Comparison of ENCODE assay signal across 1 cellular context in the genomic region with DNA sequence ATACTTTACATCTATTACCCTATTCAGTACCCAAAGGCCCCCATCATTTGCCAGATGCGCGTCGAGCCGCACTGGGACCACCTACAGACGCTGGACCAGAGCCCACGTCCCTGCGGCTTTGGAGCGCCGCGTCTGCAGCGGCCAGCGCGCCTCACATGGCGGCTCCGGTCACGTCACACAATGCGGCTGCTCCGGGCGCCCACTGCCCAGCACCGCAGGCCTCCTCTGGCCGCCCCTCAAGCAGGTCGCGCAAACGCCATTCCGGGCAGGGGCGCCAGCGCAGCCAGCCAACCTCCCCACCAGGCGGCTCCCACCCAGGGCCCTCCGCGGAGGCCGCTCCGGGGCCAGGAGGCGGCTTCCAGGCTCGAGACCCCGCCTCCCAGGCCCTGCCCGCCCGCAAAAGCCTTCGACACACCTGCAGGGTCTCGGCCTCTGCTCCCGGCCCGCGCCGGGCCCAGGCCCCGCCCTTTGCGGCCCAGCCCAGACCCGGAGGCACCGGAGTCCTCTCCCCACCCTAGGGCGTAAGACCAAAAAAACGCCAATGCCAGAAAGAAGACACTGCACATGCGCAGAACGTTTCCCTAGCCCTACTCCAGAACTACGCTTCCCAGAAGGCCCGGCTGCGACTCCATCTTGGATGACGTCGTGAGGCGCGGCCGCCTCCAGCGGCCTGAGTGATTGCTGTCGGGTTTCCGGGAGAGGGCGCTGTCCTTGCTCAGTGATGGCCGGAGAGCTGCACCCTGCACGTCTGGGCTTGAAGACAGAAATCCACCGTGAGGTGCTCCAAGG.
TF ChIP-seq lines count a peak whose summit lies in the region.

Gene ZNF25, minus strand, starts transcription at position 557 of the 789 bp plus-strand sequence. CDS start 4,925 bp downstream, outside the sequence.

TF ChIP-seq in HepG2, 621 proteins besides CTCF, POLR2A, EP300 and RAD21 (continued from another document and continues in another):
- TF ChIP-seq, protein P1, sequence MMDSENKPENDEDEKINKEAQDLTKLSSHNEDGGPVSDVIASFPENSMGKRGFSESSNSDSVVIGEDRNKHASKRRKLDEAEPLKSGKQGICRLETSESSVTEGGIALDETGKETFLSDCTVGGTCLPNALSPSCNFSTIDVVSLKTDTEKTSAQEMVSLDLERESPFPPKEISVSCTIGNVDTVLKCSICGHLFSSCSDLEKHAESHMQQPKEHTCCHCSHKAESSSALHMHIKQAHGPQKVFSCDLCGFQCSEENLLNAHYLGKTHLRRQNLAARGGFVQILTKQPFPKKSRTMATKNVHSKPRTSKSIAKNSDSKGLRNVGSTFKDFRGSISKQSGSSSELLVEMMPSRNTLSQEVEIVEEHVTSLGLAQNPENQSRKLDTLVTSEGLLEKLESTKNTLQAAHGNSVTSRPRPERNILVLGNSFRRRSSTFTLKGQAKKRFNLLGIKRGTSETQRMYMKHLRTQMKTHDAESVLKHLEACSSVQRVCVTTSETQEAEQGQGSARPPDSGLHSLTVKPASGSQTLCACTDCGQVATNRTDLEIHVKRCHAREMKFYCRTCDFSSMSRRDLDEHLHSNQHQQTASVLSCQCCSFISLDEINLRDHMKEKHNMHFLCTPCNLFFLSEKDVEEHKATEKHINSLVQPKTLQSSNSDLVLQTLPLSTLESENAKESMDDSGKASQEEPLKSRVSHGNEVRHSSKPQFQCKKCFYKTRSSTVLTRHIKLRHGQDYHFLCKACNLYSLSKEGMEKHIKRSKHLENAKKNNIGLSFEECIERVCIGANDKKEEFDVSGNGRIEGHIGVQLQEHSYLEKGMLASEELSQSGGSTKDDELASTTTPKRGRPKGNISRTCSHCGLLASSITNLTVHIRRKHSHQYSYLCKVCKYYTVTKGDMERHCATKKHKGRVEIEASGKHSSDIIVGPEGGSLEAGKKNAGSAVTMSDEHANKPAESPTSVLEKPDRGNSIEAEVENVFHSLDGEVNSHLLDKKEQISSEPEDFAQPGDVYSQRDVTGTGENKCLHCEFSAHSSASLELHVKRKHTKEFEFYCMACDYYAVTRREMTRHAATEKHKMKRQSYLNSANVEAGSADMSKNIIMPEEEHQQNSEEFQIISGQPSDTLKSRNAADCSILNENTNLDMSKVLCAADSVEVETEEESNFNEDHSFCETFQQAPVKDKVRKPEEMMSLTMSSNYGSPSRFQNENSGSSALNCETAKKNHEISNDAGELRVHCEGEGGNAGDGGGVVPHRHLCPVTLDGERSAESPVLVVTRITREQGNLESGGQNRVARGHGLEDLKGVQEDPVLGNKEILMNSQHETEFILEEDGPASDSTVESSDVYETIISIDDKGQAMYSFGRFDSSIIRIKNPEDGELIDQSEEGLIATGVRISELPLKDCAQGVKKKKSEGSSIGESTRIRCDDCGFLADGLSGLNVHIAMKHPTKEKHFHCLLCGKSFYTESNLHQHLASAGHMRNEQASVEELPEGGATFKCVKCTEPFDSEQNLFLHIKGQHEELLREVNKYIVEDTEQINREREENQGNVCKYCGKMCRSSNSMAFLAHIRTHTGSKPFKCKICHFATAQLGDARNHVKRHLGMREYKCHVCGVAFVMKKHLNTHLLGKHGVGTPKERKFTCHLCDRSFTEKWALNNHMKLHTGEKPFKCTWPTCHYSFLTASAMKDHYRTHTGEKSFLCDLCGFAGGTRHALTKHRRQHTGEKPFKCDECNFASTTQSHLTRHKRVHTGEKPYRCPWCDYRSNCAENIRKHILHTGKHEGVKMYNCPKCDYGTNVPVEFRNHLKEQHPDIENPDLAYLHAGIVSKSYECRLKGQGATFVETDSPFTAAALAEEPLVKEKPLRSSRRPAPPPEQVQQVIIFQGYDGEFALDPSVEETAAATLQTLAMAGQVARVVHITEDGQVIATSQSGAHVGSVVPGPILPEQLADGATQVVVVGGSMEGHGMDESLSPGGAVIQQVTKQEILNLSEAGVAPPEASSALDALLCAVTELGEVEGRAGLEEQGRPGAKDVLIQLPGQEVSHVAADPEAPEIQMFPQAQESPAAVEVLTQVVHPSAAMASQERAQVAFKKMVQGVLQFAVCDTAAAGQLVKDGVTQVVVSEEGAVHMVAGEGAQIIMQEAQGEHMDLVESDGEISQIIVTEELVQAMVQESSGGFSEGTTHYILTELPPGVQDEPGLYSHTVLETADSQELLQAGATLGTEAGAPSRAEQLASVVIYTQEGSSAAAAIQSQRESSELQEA (CRISPR knock-in tag; IDR thresholded peaks at IDR 0.05; ENCODE audit: not compliant biosample characterization), result peak; percentile 21
- TF ChIP-seq ZNF552 (CRISPR knock-in tag; IDR thresholded peaks at IDR 0.05; ENCODE audit: borderline replicate concordance), result no peak
- TF ChIP-seq TBP (CRISPR knock-in tag; IDR thresholded peaks at IDR 0.05), result no peak
- peak; percentile 67; the same call in 1 of the 2 replicates for TF ChIP-seq ZNF790 (CRISPR knock-in tag; IDR thresholded peaks at IDR 0.05; ENCODE audit: borderline replicate concordance)
- TF ChIP-seq PHF20 (CRISPR knock-in tag; IDR thresholded peaks at IDR 0.05), result peak; percentile 75
- no peak for TF ChIP-seq RAD51 (IDR thresholded peaks at IDR 0.05; ENCODE audit: borderline replicate concordance)
- peak; percentile 84 for TF ChIP-seq GABPB1 (CRISPR knock-in tag; IDR thresholded peaks at IDR 0.05)
- TF ChIP-seq ARHGAP35 (CRISPR knock-in tag; IDR thresholded peaks at IDR 0.05; ENCODE audit: borderline replicate concordance), result no peak
- peak; percentile 52 for TF ChIP-seq HNRNPK (IDR thresholded peaks at IDR 0.05; ENCODE audit: low read depth, low read length, poor library complexity, severe bottlenecking)
- peak; percentile 81 for TF ChIP-seq ZSCAN9 (CRISPR knock-in tag; IDR thresholded peaks at IDR 0.05; ENCODE audit: borderline replicate concordance)
- TF ChIP-seq, protein P2, sequence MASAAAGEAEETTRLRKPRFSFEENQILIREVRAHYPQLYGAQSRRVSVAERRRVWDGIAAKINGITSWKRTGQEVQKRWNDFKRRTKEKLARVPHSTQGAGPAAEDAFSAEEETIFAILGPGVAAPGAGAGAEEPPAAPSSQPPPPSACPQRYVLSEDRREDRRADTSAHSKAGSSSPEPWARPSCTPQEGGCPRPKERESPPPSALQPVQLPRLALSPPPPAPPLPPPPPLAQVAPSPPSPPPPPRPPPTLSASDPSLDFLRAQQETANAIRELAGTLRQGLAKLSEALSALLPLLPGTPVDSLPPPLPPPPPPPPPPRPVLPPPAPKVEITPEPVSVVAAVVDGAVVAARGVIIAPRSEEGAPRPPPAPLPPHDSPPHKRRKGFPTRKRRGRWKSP (CRISPR knock-in tag; IDR thresholded peaks at IDR 0.05), result peak; percentile 83
- no peak for TF ChIP-seq ZNF660 (CRISPR knock-in tag; IDR thresholded peaks at IDR 0.05; ENCODE audit: borderline replicate concordance, low read depth)
- peak; percentile 55; the same call in 1 of the 2 replicates for TF ChIP-seq ZBTB38 (CRISPR knock-in tag; IDR thresholded peaks at IDR 0.05)
- TF ChIP-seq ZNF615 (CRISPR knock-in tag; IDR thresholded peaks at IDR 0.05; ENCODE audit: borderline replicate concordance), result no peak
- TF ChIP-seq, protein P3, sequence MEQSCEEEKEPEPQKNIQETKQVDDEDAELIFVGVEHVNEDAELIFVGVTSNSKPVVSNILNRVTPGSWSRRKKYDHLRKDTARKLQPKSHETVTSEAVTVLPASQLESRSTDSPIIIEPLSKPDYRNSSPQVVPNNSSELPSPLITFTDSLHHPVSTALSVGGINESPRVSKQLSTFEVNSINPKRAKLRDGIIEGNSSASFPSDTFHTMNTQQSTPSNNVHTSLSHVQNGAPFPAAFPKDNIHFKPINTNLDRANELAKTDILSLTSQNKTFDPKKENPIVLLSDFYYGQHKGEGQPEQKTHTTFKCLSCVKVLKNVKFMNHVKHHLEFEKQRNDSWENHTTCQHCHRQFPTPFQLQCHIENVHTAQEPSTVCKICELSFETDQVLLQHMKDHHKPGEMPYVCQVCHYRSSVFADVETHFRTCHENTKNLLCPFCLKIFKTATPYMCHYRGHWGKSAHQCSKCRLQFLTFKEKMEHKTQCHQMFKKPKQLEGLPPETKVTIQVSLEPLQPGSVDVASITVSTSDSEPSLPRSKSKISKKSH (CRISPR knock-in tag; IDR thresholded peaks at IDR 0.05; ENCODE audit: borderline replicate concordance), result no peak; the same call in 1 of the 2 replicates
- TF ChIP-seq, protein P4, sequence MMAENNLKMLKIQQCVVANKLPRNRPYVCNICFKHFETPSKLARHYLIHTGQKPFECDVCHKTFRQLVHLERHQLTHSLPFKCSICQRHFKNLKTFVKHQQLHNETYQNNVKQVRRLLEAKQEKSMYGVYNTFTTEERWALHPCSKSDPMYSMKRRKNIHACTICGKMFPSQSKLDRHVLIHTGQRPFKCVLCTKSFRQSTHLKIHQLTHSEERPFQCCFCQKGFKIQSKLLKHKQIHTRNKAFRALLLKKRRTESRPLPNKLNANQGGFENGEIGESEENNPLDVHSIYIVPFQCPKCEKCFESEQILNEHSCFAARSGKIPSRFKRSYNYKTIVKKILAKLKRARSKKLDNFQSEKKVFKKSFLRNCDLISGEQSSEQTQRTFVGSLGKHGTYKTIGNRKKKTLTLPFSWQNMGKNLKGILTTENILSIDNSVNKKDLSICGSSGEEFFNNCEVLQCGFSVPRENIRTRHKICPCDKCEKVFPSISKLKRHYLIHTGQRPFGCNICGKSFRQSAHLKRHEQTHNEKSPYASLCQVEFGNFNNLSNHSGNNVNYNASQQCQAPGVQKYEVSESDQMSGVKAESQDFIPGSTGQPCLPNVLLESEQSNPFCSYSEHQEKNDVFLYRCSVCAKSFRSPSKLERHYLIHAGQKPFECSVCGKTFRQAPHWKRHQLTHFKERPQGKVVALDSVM (CRISPR knock-in tag; IDR thresholded peaks at IDR 0.05), result peak; percentile 98
- no peak for TF ChIP-seq KLF13 (CRISPR knock-in tag; IDR thresholded peaks at IDR 0.05)
- no peak; the same call in 1 of the 2 replicates for TF ChIP-seq NR2C2 (CRISPR knock-in tag; IDR thresholded peaks at IDR 0.05; ENCODE audit: borderline replicate concordance)
- no peak for TF ChIP-seq ZNF280D (CRISPR knock-in tag; IDR thresholded peaks at IDR 0.05)
- TF ChIP-seq ZNF788 (CRISPR knock-in tag; IDR thresholded peaks at IDR 0.05; ENCODE audit: borderline replicate concordance), result peak; percentile 95; the same call in 1 of the 2 replicates
- TF ChIP-seq ZNF75D (CRISPR knock-in tag; IDR thresholded peaks at IDR 0.05; ENCODE audit: borderline replicate concordance), result no peak
- TF ChIP-seq, protein P5, sequence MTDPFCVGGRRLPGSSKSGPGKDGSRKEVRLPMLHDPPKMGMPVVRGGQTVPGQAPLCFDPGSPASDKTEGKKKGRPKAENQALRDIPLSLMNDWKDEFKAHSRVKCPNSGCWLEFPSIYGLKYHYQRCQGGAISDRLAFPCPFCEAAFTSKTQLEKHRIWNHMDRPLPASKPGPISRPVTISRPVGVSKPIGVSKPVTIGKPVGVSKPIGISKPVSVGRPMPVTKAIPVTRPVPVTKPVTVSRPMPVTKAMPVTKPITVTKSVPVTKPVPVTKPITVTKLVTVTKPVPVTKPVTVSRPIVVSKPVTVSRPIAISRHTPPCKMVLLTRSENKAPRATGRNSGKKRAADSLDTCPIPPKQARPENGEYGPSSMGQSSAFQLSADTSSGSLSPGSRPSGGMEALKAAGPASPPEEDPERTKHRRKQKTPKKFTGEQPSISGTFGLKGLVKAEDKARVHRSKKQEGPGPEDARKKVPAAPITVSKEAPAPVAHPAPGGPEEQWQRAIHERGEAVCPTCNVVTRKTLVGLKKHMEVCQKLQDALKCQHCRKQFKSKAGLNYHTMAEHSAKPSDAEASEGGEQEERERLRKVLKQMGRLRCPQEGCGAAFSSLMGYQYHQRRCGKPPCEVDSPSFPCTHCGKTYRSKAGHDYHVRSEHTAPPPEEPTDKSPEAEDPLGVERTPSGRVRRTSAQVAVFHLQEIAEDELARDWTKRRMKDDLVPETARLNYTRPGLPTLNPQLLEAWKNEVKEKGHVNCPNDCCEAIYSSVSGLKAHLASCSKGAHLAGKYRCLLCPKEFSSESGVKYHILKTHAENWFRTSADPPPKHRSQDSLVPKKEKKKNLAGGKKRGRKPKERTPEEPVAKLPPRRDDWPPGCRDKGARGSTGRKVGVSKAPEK (CRISPR knock-in tag; IDR thresholded peaks at IDR 0.05; ENCODE audit: borderline replicate concordance), result 0 out of 2 replicates have a peak, but pooled peaks have one; percentile 43
- TF ChIP-seq KDM5A (IDR thresholded peaks at IDR 0.05; ENCODE audit: borderline replicate concordance, low read length), result no peak
- TF ChIP-seq DBP (CRISPR knock-in tag; IDR thresholded peaks at IDR 0.05; ENCODE audit: not compliant biosample characterization), result no peak
- peak; percentile 19; the same call in 1 of the 2 replicates for TF ChIP-seq SOX5 (CRISPR knock-in tag; IDR thresholded peaks at IDR 0.05; ENCODE audit: borderline replicate concordance)
- peak; percentile 11 for TF ChIP-seq ZNF12 (CRISPR knock-in tag; IDR thresholded peaks at IDR 0.05)
- 0 out of 2 replicates have a peak, but pooled peaks have one; percentile 37 for TF ChIP-seq ZNF451 (CRISPR knock-in tag; IDR thresholded peaks at IDR 0.05)
- TF ChIP-seq ZBTB44 (CRISPR knock-in tag; IDR thresholded peaks at IDR 0.05), result 0 out of 2 replicates have a peak, but pooled peaks have one; percentile 19
